ENCODE assay signal across 1 cellular context in the genomic region with DNA sequence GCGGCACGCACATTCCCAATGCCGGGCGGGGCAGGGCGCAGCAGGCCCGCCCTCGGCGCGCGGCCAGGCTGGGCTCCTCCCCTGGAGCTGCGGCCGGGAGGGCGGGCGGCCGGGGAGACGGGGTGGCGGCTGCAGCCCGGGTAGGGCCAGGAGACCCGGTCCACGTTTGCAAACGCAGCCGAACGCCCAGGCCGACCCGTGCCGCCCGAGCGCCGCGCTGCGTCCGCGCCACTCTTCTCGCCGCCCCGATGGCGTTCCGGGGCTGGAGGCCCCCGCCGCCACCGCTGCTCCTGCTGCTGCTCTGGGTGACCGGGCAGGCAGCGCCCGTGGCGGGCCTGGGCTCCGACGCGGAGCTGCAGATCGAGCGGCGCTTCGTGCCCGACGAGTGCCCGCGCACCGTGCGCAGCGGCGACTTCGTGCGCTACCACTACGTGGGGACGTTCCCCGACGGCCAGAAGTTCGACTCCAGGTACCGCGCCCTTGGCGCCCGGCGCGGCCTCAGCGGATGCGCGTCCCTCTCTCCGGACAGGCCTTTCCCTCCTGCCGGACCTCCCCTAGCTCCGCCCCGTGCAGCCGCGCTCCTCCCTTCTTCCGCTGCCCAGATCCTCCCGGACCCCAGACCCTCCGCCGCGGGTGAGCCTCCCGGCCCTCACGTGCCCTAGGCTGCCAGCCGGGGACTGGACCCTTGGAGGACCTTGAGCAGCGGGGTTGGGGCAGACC.
TF ChIP-seq lines count a peak whose summit lies in the region.

A gene with protein sequence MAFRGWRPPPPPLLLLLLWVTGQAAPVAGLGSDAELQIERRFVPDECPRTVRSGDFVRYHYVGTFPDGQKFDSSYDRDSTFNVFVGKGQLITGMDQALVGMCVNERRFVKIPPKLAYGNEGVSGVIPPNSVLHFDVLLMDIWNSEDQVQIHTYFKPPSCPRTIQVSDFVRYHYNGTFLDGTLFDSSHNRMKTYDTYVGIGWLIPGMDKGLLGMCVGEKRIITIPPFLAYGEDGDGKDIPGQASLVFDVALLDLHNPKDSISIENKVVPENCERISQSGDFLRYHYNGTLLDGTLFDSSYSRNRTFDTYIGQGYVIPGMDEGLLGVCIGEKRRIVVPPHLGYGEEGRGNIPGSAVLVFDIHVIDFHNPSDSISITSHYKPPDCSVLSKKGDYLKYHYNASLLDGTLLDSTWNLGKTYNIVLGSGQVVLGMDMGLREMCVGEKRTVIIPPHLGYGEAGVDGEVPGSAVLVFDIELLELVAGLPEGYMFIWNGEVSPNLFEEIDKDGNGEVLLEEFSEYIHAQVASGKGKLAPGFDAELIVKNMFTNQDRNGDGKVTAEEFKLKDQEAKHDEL (plus strand): TSS at position 115 of the 720 bp plus-strand sequence. CDS start 134 bp downstream, at position 249.

TF ChIP-seq in WTC11, 78 proteins besides CTCF, POLR2A, EP300 and RAD21 (continued from another document and continues in another):
- TF ChIP-seq NR2C2 (CRISPR knock-in tag; IDR thresholded peaks at IDR 0.05) (0 out of 2 replicates have a peak, but pooled peaks have one; percentile 22), SP1 (CRISPR knock-in tag; conservative IDR thresholded peaks at IDR 0.05) (peak; percentile 70), ZSCAN18 (CRISPR knock-in tag; IDR thresholded peaks at IDR 0.05) (no peak), GTF2I (CRISPR knock-in tag; conservative IDR thresholded peaks at IDR 0.05) (no peak), OVOL2 (CRISPR knock-in tag; IDR thresholded peaks at IDR 0.05; ENCODE audit: borderline replicate concordance) (no peak), TCF7 (CRISPR knock-in tag; IDR thresholded peaks at IDR 0.05; ENCODE audit: low read depth) (0 out of 2 replicates have a peak, but pooled peaks have one; percentile 68), ATF1 (CRISPR knock-in tag; IDR thresholded peaks at IDR 0.05) (no peak), ZNF396 (CRISPR knock-in tag; IDR thresholded peaks at IDR 0.05; ENCODE audit: borderline replicate concordance) (no peak), ZNF416 (CRISPR knock-in tag; IDR thresholded peaks at IDR 0.05) (no peak), EMX1 (CRISPR knock-in tag; IDR thresholded peaks at IDR 0.05) (peak; percentile 54; the same call in 1 of the 2 replicates), MXD4 (CRISPR knock-in tag; IDR thresholded peaks at IDR 0.05; ENCODE audit: borderline replicate concordance) (no peak), CREM (CRISPR knock-in tag; IDR thresholded peaks at IDR 0.05) (0 out of 2 replicates have a peak, but pooled peaks have one; percentile 53), ELF4 (CRISPR knock-in tag; IDR thresholded peaks at IDR 0.05; ENCODE audit: low read depth) (0 out of 2 replicates have a peak, but pooled peaks have one; percentile 20), STAT6 (CRISPR knock-in tag; conservative IDR thresholded peaks at IDR 0.05; ENCODE audit: low read depth) (no peak), CBFB (CRISPR knock-in tag; IDR thresholded peaks at IDR 0.05; ENCODE audit: low read depth) (no peak), E2F5 (CRISPR knock-in tag; IDR thresholded peaks at IDR 0.05) (peak; percentile 86), ZNF532 (CRISPR knock-in tag; IDR thresholded peaks at IDR 0.05; ENCODE audit: borderline replicate concordance) (no peak), TEAD1 (CRISPR knock-in tag; IDR thresholded peaks at IDR 0.05) (peak; percentile 84), TP53 (CRISPR knock-in tag; IDR thresholded peaks at IDR 0.05) (peak; percentile 33; the same call in 1 of the 2 replicates), ZNF232 (CRISPR knock-in tag; IDR thresholded peaks at IDR 0.05) (0 out of 2 replicates have a peak, but pooled peaks have one; percentile 18), AFF4 (CRISPR knock-in tag; IDR thresholded peaks at IDR 0.05; ENCODE audit: borderline replicate concordance) (no peak), RORB (CRISPR knock-in tag; IDR thresholded peaks at IDR 0.05) (no peak), ETV6 (CRISPR knock-in tag; IDR thresholded peaks at IDR 0.05) (0 out of 2 replicates have a peak, but pooled peaks have one; percentile 46), SMAD3 (CRISPR knock-in tag; IDR thresholded peaks at IDR 0.05; ENCODE audit: borderline replicate concordance) (0 out of 2 replicates have a peak, but pooled peaks have one; percentile 67), GABPB1 (CRISPR knock-in tag; IDR thresholded peaks at IDR 0.05) (peak; percentile 41; the same call in 1 of the 2 replicates), FOXK1 (CRISPR knock-in tag; IDR thresholded peaks at IDR 0.05) (peak; percentile 82), NFATC4 (CRISPR knock-in tag; IDR thresholded peaks at IDR 0.05) (no peak)
- TF ChIP-seq, protein P1, sequence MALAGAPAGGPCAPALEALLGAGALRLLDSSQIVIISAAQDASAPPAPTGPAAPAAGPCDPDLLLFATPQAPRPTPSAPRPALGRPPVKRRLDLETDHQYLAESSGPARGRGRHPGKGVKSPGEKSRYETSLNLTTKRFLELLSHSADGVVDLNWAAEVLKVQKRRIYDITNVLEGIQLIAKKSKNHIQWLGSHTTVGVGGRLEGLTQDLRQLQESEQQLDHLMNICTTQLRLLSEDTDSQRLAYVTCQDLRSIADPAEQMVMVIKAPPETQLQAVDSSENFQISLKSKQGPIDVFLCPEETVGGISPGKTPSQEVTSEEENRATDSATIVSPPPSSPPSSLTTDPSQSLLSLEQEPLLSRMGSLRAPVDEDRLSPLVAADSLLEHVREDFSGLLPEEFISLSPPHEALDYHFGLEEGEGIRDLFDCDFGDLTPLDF (CRISPR knock-in tag; IDR thresholded peaks at IDR 0.05) = 0 out of 2 replicates have a peak, but pooled peaks have one; percentile 56
- TF ChIP-seq, protein P2, sequence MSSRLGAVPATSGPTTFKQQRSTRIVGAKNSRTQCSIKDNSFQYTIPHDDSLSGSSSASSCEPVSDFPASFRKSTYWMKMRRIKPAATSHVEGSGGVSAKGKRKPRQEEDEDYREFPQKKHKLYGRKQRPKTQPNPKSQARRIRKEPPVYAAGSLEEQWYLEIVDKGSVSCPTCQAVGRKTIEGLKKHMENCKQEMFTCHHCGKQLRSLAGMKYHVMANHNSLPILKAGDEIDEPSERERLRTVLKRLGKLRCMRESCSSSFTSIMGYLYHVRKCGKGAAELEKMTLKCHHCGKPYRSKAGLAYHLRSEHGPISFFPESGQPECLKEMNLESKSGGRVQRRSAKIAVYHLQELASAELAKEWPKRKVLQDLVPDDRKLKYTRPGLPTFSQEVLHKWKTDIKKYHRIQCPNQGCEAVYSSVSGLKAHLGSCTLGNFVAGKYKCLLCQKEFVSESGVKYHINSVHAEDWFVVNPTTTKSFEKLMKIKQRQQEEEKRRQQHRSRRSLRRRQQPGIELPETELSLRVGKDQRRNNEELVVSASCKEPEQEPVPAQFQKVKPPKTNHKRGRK (CRISPR knock-in tag; IDR thresholded peaks at IDR 0.05; ENCODE audit: borderline replicate concordance) = no peak
- TF ChIP-seq, protein P3, sequence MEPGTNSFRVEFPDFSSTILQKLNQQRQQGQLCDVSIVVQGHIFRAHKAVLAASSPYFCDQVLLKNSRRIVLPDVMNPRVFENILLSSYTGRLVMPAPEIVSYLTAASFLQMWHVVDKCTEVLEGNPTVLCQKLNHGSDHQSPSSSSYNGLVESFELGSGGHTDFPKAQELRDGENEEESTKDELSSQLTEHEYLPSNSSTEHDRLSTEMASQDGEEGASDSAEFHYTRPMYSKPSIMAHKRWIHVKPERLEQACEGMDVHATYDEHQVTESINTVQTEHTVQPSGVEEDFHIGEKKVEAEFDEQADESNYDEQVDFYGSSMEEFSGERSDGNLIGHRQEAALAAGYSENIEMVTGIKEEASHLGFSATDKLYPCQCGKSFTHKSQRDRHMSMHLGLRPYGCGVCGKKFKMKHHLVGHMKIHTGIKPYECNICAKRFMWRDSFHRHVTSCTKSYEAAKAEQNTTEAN (CRISPR knock-in tag; IDR thresholded peaks at IDR 0.05) = peak; percentile 82
